15 cellular contexts compared by ENCODE assay signal in the genomic region with DNA sequence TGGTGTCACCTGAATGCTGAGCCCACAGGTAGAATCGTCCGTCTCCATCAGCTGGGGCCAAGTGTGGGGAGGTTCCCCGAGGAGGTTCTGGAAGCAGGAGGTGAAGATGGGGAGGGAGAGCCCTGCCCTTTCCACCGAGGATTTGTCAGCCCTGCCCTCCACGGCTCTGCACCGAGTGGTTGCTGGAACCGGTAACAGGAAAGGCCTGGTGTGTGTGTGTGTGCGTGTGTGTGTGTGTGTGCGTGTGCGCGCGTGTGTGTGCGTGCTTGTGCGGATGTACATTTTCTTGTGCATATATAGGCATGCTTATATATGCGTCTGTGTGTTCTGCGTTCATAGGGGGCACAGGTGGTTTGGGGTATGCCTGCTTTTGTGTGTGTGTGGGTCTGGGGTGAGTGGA. TPM values are rescaled to one million over a fixed set of nuclear protein-coding genes. Genes with fewer than 3 reads are reported as not detected.
DNase-seq lines count a peak whose midpoint lies in the region; ATAC-seq, FAIRE-seq and TF ChIP-seq lines count a peak whose summit lies in the region.
"Had no signal": no experiment of that assay in that cellular context is flagged by ENCODE, and none has a peak within 500 bp of the region (broad histone marks: within the 10 kb centered on the region; RNA-seq: fewer than 3 reads in every experiment).

No MANE protein-coding gene starts in this region.

- in situ Hi-C loops in K562 (cut with MboI) = no loop called here

- BruUV-seq in K562 (replicated peaks; lab: Mats Ljungman, UMichigan) = no TSS peak
- no TSS peak for BruUV-seq in Calu3 (replicated peaks; lab: Mats Ljungman, UMichigan)

- intact Hi-C loops in left cardiac atrium (cut with DNase I) (loop anchor here in 1 of 2 donors (5.0 kb wide), 1 partner anchor 50 kb away; a partner anchor contains a TSS), cardiac septum (cut with DNase I) (loop anchor here (5.0 kb wide), 2 partner anchors 85 to 210 kb away; no protein-coding TSS in a partner anchor), K562 (cut with micrococcal nuclease) (loop anchor here (5.0 to 10.0 kb wide), 2 partner anchors 160 to 183 kb away; partner anchors contain the start of gene CAPZB), uterus (cut with DNase I; ENCODE audit: low total_unique reads) (loop anchor here (5.0 to 10.0 kb wide), 2 partner anchors 163 to 255 kb away; partner anchors contain the start of gene CAPZB), Calu3 (cut with micrococcal nuclease; ENCODE audit: unreplicated experiment) (loop anchor here (5.0 kb wide), 1 partner anchor 160 kb away; the partner anchor contains the start of gene CAPZB)

- H3K36me3 Mint-ChIP-seq in Calu3 (ENCODE audit: insufficient read depth, unreplicated experiment) = peaks cover 26% of the 10 kb centered on the region
- H3K36me3 Mint-ChIP-seq: activated naive CD4-positive, alpha-beta T cell treated with anti-CD3 and anti-CD28 coated beads, Interleukin-2, amount 50 U/mL, for 24 hours had no signal

- H3K27ac ChIP-seq in K562 (ENCODE audit: extremely low read depth, low read depth, low read length) = no peak overlapping the region
- H3K27ac ChIP-seq in mucosa of rectum (ENCODE audit: low read depth in 2 of 2, low read length in 2 of 2) = peak overlapping the region; percentile 97 to 98
- peak overlapping the region; percentile 96 to 97 for H3K27ac ChIP-seq in uterus
- H3K27ac ChIP-seq: parathyroid adenoma had no signal

- CTCF ChIA-PET in K562 (lab: Yijun Ruan, JAX; ENCODE audit: low intra/inter-chr PET ratio) = interaction anchor here (3.5 kb wide), 1 partner anchor 256 kb away, joined by 12 read pairs; no protein-coding TSS in a partner anchor
- CTCF ChIA-PET in Calu3 (lab: Charles Lee) = no interaction called here

- no peak overlapping the region for H3K4me2 ChIP-seq in K562 (ENCODE audit: insufficient read depth, low read length)

- H3K27me3 Mint-ChIP-seq in Calu3 (ENCODE audit: unreplicated experiment) = no peaks in the 10 kb centered on the region
- H3K27me3 Mint-ChIP-seq: activated naive CD4-positive, alpha-beta T cell treated with anti-CD3 and anti-CD28 coated beads, Interleukin-2, amount 50 U/mL, for 24 hours had no signal

- H3K4me1 ChIP-seq in K562 (replicated peaks in 1 of 2; ENCODE audit: control insufficient read depth in 2 of 2, insufficient read depth in 2 of 2, low read length in 2 of 2) = peaks cover 13 to 45% of the 10 kb centered on the region in 2 experiments; a peak in 4 of 5 replicates
- H3K4me1 ChIP-seq in mucosa of rectum (ENCODE audit: control insufficient read depth in 2 of 2, insufficient read depth in 2 of 2, low read length in 2 of 2) = peaks cover 53 to 62% of the 10 kb centered on the region in 2 donors
- H3K4me1 ChIP-seq in uterus = peaks cover 5 to 33% of the 10 kb centered on the region in 2 donors
- H3K4me1 ChIP-seq: parathyroid adenoma had no signal

- H3K27ac Mint-ChIP-seq in Calu3 (ENCODE audit: unreplicated experiment) = no peak overlapping the region

- no peaks in the 10 kb centered on the region for H3K9me3 ChIP-seq in K562 (replicated peaks; ENCODE audit: control insufficient read depth, insufficient read depth, low read depth, low read length)
- H3K9me3 ChIP-seq in mucosa of rectum (ENCODE audit: control insufficient read depth in 2 of 2, low read length in 2 of 2) = no peaks in the 10 kb centered on the region
- no peaks in the 10 kb centered on the region for H3K9me3 ChIP-seq in uterus

- H3K4me3 ChIP-seq in K562 (no peak overlapping the region), mucosa of rectum (ENCODE audit: low read length in 2 of 2) (peak overlapping the region; percentile 87 to 98), uterus (peak overlapping the region in 1 of 2 donors; percentile 19)

- peak; percentile 55 for DNase-seq in left cardiac atrium
- DNase-seq in cardiac septum (ENCODE audit: low spot score) = no peak
- DNase-seq in K562 (ENCODE audit: extremely low read depth in 1 of 4, low spot score in 3 of 4) = no peak
- DNase-seq in uterus = no peak
- DNase-seq in Calu3 = no peak
- DNase-seq in NCI-H82 (lab: John Stamatoyannopoulos, UW) = no peak
- DNase-seq: islet precursor cell, NCI-H1436 treated with DMSO at 0.1 percent for 48 hours, OCI-M1 had no signal

- H3K4me3 Mint-ChIP-seq in Calu3 (ENCODE audit: low read depth, unreplicated experiment) = no peak overlapping the region
- H3K4me3 Mint-ChIP-seq: activated naive CD4-positive, alpha-beta T cell treated with anti-CD3 and anti-CD28 coated beads, Interleukin-2, amount 50 U/mL, for 24 hours had no signal

- TF ChIP-seq EP300 in K562 (IDR thresholded peaks at IDR 0.05; ENCODE audit: low read length) = no peak

- no peak for TF ChIP-seq RAD21 in K562 (CRISPR knock-in tag; conservative IDR thresholded peaks at IDR 0.05 in 1 of 2, IDR thresholded peaks at IDR 0.05 in 1 of 2)

- WGBS in K562 (ENCODE audit: insufficient coverage, low coverage, missing lambda C conversion rate) = 47% methylated on average over 16 of the region's 16 CpGs

- TF ChIP-seq POLR2A in K562 (conservative IDR thresholded peaks at IDR 0.05) = no peak
- TF ChIP-seq POLR2A in uterus (IDR thresholded peaks at IDR 0.05) = no peak

- POLR2A ChIA-PET in K562 (lab: Yijun Ruan, JAX) = interaction anchor here (0.9 kb wide), 2 partner anchors 17 to 137 kb away, joined by 3 read pairs; no protein-coding TSS in a partner anchor

- peaks cover 3% of the 10 kb centered on the region; the same call in 1 of the 2 replicates for H4K20me1 ChIP-seq in K562 (replicated peaks; ENCODE audit: control insufficient read depth, insufficient read depth, low read length)

- H3K79me2 ChIP-seq in K562 (ENCODE audit: control insufficient read depth, insufficient read depth, low read length) = no peaks in the 10 kb centered on the region
- H3K79me2 ChIP-seq: parathyroid adenoma had no signal

- no peaks in the 10 kb centered on the region for H3K9me1 ChIP-seq in K562 (ENCODE audit: control insufficient read depth, insufficient read depth, low read length)

- TF ChIP-seq CTCF in K562 (IDR thresholded peaks at IDR 0.05 in 2 of 3, conservative IDR thresholded peaks at IDR 0.05 in 1 of 3; ENCODE audit: insufficient read depth in 2 of 3, low read depth in 1 of 3, low read length in 3 of 3) (no peak), uterus (IDR thresholded peaks at IDR 0.05) (no peak), Calu3 (IDR thresholded peaks at IDR 0.05; ENCODE audit: unreplicated experiment) (no peak)

- peaks cover 35% of the 10 kb centered on the region for H3K4me1 Mint-ChIP-seq in Calu3 (ENCODE audit: low read depth, unreplicated experiment)

- no peak overlapping the region for H2AFZ ChIP-seq in K562 (ENCODE audit: low read depth, low read length)
- H2AFZ ChIP-seq: parathyroid adenoma had no signal

- H3K36me3 ChIP-seq in K562 (ENCODE audit: control insufficient read depth, insufficient read depth, low read length) = no peaks in the 10 kb centered on the region
- H3K36me3 ChIP-seq in mucosa of rectum (ENCODE audit: control insufficient read depth in 2 of 2, insufficient read depth in 2 of 2, low read length in 2 of 2) = peaks cover 0 to 2% of the 10 kb centered on the region in 2 donors
- H3K36me3 ChIP-seq in uterus = no peaks in the 10 kb centered on the region

- H3K27me3 ChIP-seq in K562 (ENCODE audit: control insufficient read depth in 2 of 2, insufficient read depth in 2 of 2, low read length in 2 of 2) (peaks cover 16 to 33% of the 10 kb centered on the region in 2 experiments; a peak in 4 of 5 replicates), mucosa of rectum (ENCODE audit: control insufficient read depth in 2 of 2, insufficient read depth in 2 of 2, low read length in 2 of 2) (no peaks in the 10 kb centered on the region), uterus (no peaks in the 10 kb centered on the region)

- no peaks in the 10 kb centered on the region for H3K9me3 Mint-ChIP-seq in Calu3 (ENCODE audit: low read depth, unreplicated experiment)
- H3K9me3 Mint-ChIP-seq: activated naive CD4-positive, alpha-beta T cell treated with anti-CD3 and anti-CD28 coated beads, Interleukin-2, amount 50 U/mL, for 24 hours had no signal

- no peak for ATAC-seq in left cardiac atrium
- ATAC-seq in K562 = no peak
- ATAC-seq in HG02840 (IDR thresholded peaks at IDR 0.05; ENCODE audit: low FRiP score, unreplicated experiment) = no peak

- H3K9ac ChIP-seq in K562 (ENCODE audit: insufficient read depth in 1 of 2, low read depth in 2 of 2, low read length in 2 of 2) = no peak overlapping the region
- peak overlapping the region; percentile 65 to 100 for H3K9ac ChIP-seq in mucosa of rectum (ENCODE audit: low read depth in 1 of 2, low read length in 2 of 2)
- H3K9ac ChIP-seq: parathyroid adenoma had no signal

- no peak for FAIRE-seq in K562 (lab: Jason Lieb, UNC)
- FAIRE-seq: TTC549 had no signal

RNA-seq across cellular contexts. Expression of gene NBL1, which starts 3.5 kb away (rescaled TPM):
- total RNA-seq in left cardiac atrium (10 to 100 TPM; 53.0 to 63.7 TPM), cardiac septum (55.9 TPM), K562 (2014; rRNA removed) (2.4 and 4.9 TPM in 2 replicates), K562 (2014; rRNA removed; fragmentation: Illumina TruSeq; extraction: Trizol) (0.80 and 0.91 TPM in 2 replicates), K562 (2015; rRNA removed; fragmentation: Illumina TruSeq; extraction: Trizol) (1.0 and 1.4 TPM in 2 replicates), K562 (2021) (3.4 and 3.7 TPM in 2 replicates), uterus (100 to 1,000 TPM in 1 of 4 donors, 10 to 100 TPM in 3; 54.1 to 222 (median 71.1) TPM), Calu3 (2022) (100 and 112 TPM in 2 replicates)
- total RNA-seq in K562 (2011; cell fraction: chromatin; rRNA removed; ENCODE audit: low replicate concordance) = 1.2 and 4.9 TPM in 2 replicates
- total RNA-seq in K562 (2011; cell fraction: nucleolus; rRNA removed) = 2.9 and 5.3 TPM in 2 replicates
- total RNA-seq in K562 (2011; cell fraction: nucleoplasm; rRNA removed) = 2.1 and 4.1 TPM in 2 replicates
- polyA plus RNA-seq in K562 (2011; rRNA removed) (3.2 and 4.1 TPM in 2 replicates), K562 (2014; fragmentation: Illumina TruSeq; extraction: Trizol) (1.3 and 2.1 TPM in 2 replicates), K562 (2014; fragmentation: Nextera tagmentation; extraction: Ambion mirVana) (under 1 TPM in 1 of 2 experiments, not detected in 1; 0.10 TPM), K562 (2014; rRNA removed) (2.2 and 2.8 TPM in 2 replicates)
- 2.8 and 8.3 TPM in 2 replicates for polyA plus RNA-seq in K562 (2011; cell fraction: cytosol; rRNA removed)
- polyA plus RNA-seq in K562 (2011; cell fraction: nucleus; rRNA removed) = 1.8 and 3.1 TPM in 2 replicates
- polyA plus RNA-seq in K562 (2012) = 1.6 and 1.8 TPM in 2 replicates
- 2.0 and 2.8 TPM in 2 replicates for polyA minus RNA-seq in K562 (2011; rRNA and poly(A)+ RNA removed)
- polyA minus RNA-seq in K562 (2011; cell fraction: cytosol; rRNA and poly(A)+ RNA removed) = 5.2 and 5.6 TPM in 2 replicates
- polyA minus RNA-seq in K562 (2011; cell fraction: nucleus; rRNA and poly(A)+ RNA removed) = 0.81 and 2.0 TPM in 2 replicates

RNA-seq across cellular contexts. Expression of gene HTR6, which starts 17.0 kb away (rescaled TPM):
- not detected for total RNA-seq in left cardiac atrium
- total RNA-seq in cardiac septum = not detected
- total RNA-seq in K562 (2011; cell fraction: chromatin; rRNA removed; ENCODE audit: low replicate concordance) = not detected in 2 replicates
- not detected in 2 replicates for total RNA-seq in K562 (2011; cell fraction: nucleolus; rRNA removed)
- total RNA-seq in K562 (2011; cell fraction: nucleoplasm; rRNA removed) = not detected in 2 replicates
- not detected in 2 replicates for total RNA-seq in K562 (2014; rRNA removed)
- total RNA-seq in K562 (2014; rRNA removed; fragmentation: Illumina TruSeq; extraction: Trizol) = not detected in 2 replicates
- total RNA-seq in K562 (2015; rRNA removed; fragmentation: Illumina TruSeq; extraction: Trizol) = not detected in 2 replicates
- total RNA-seq in K562 (2021) = not detected in 2 replicates
- polyA plus RNA-seq in K562 (2011; rRNA removed) = not detected in 2 replicates
- polyA plus RNA-seq in K562 (2011; cell fraction: cytosol; rRNA removed) = not detected in 2 replicates
- polyA plus RNA-seq in K562 (2011; cell fraction: nucleus; rRNA removed) = not detected in 2 replicates
- polyA plus RNA-seq in K562 (2012) = not detected in 2 replicates
- not detected in 2 replicates for polyA plus RNA-seq in K562 (2014; fragmentation: Illumina TruSeq; extraction: Trizol)
- polyA plus RNA-seq in K562 (2014; fragmentation: Nextera tagmentation; extraction: Ambion mirVana) = not detected
- polyA plus RNA-seq in K562 (2014; rRNA removed) = not detected in 2 replicates
- polyA minus RNA-seq in K562 (2011; rRNA and poly(A)+ RNA removed) = not detected in 2 replicates
- polyA minus RNA-seq in K562 (2011; cell fraction: cytosol; rRNA and poly(A)+ RNA removed) = not detected in 2 replicates
- polyA minus RNA-seq in K562 (2011; cell fraction: nucleus; rRNA and poly(A)+ RNA removed) = not detected in 2 replicates
- total RNA-seq in uterus = not detected
- not detected in 2 replicates for total RNA-seq in Calu3 (2022)
- total RNA-seq: epithelial cell of proximal tubule had no signal

Comparison
In these comparisons a context has a peak if more than half of its experiments do, and no peak if none do; other contexts are left out.
1. H3K9ac ChIP-seq: peak in mucosa of rectum (2 of 2); none in K562 (0 of 2).